8 cellular contexts compared by ENCODE assay signal in the genomic region with DNA sequence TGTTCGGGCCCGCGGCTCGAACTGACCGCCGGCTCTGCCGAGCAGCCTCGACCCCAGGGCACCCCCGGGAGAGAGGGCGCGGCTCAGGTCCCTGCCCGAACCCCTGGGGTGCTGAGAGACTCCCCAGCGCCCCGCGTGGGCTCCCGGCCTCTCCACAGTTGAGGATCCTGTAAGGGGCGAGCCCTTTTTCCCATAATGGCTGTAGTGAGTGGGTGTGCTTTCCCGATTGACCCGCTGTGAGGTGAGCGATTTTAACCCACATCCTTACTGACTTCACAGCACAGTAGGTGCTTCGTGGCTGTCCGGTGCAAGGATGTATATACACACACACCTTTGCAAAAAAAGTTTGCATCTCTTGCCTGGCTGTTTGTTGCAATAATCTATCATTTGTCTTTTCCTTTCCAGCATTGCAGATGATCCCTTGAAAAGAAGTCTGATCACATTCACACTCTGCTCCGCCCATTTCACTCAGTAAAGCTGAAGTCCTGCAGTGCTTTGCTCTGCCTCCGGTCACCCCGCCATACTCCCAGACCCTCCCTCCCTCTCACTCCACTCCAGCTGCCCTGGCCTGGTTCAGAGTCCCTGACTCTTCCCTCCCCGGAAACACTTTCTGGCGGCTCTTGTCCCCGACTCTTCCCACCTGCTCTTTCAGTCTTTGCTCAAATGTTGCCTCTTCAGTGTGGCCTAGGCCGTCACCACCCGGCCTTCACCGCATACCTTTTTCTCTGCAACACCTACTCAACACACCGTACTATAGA. TPM values are rescaled to one million over a fixed set of nuclear protein-coding genes. Genes with fewer than 3 reads are reported as not detected.
DNase-seq lines count a peak whose midpoint lies in the region; ATAC-seq, FAIRE-seq and TF ChIP-seq lines count a peak whose summit lies in the region.

No MANE protein-coding gene starts in this region.

- H3K9me3 ChIP-seq in mononuclear cell (ENCODE audit: low read depth, low read length), result no peaks in the 10 kb centered on the region

- TF ChIP-seq CTCF in bronchial epithelial cell (IDR thresholded peaks at IDR 0.05; ENCODE audit: insufficient read depth, low read length, severe bottlenecking), result no peak

- H3K27me3 Mint-ChIP-seq in activated T-cell treated with anti-CD3 and anti-CD28 coated beads, Interleukin-2, amount 50 U/mL, for 4 hours (ENCODE audit: low read depth), result no peaks in the 10 kb centered on the region

- H3K36me3 ChIP-seq in bronchial epithelial cell (ENCODE audit: control insufficient read depth, insufficient read depth, low read length), result peaks cover 10% of the 10 kb centered on the region

- no peak for DNase-seq in activated T-cell treated with anti-CD3 and anti-CD28 coated beads, Interleukin-2, amount 50 U/mL, for 4 hours
- no peak for DNase-seq in activated T-cell treated with anti-CD3 and anti-CD28 coated beads for 4 hours
- peak; percentile 40 for DNase-seq in MV-4-11 (lab: John Stamatoyannopoulos, UW)
- no peak for DNase-seq in bronchial epithelial cell (ENCODE audit: low read depth)
- DNase-seq in caudate nucleus (lab: John Stamatoyannopoulos, UW), result no peak

- FAIRE-seq in bronchial epithelial cell (lab: Jason Lieb, UNC), result no peak

- H3K27ac ChIP-seq in caudate nucleus (ENCODE audit: low read depth, low read length), result no peak overlapping the region

- H3K4me1 Mint-ChIP-seq in activated T-cell treated with anti-CD3 and anti-CD28 coated beads, Interleukin-2, amount 50 U/mL, for 4 hours (ENCODE audit: low read depth), result peaks cover 37% of the 10 kb centered on the region

- H3K4me1 ChIP-seq in mononuclear cell (ENCODE audit: insufficient read depth, low read length), result peaks cover 30% of the 10 kb centered on the region

- peak; percentile 6 to 9 for ATAC-seq in activated T-cell treated with anti-CD3 and anti-CD28 coated beads, Interleukin-2, amount 50 U/mL, for 4 hours
- ATAC-seq in HG03442 (IDR thresholded peaks at IDR 0.05; ENCODE audit: unreplicated experiment), result no peak
- no peak for ATAC-seq in GM21423 (IDR thresholded peaks at IDR 0.05; ENCODE audit: unreplicated experiment)

- H3K4me3 Mint-ChIP-seq in activated T-cell treated with anti-CD3 and anti-CD28 coated beads, Interleukin-2, amount 50 U/mL, for 4 hours, result peak overlapping the region; percentile 91

- H3K27me3 ChIP-seq in bronchial epithelial cell (ENCODE audit: control insufficient read depth, insufficient read depth, low read length) (no peaks in the 10 kb centered on the region), mononuclear cell (ENCODE audit: insufficient read depth, low read length) (no peaks in the 10 kb centered on the region)

- H3K36me3 Mint-ChIP-seq in activated T-cell treated with anti-CD3 and anti-CD28 coated beads, Interleukin-2, amount 50 U/mL, for 4 hours (ENCODE audit: insufficient read depth), result peaks cover 41% of the 10 kb centered on the region

- H3K4me3 ChIP-seq in bronchial epithelial cell (ENCODE audit: low read depth, low read length) (peak overlapping the region; percentile 87), mononuclear cell (ENCODE audit: low read length) (peak overlapping the region; percentile 70)

- H3K9me3 Mint-ChIP-seq in activated T-cell treated with anti-CD3 and anti-CD28 coated beads, Interleukin-2, amount 50 U/mL, for 4 hours, result no peaks in the 10 kb centered on the region

RNA-seq across cellular contexts. Expression of a gene that starts 1.0 kb away (rescaled TPM):
- total RNA-seq in activated T-cell treated with anti-CD3 and anti-CD28 coated beads, Interleukin-2, amount 50 U/mL, for 4 hours, result 100 to 1,000 TPM; 138 to 144 (median 140) TPM
- 67.4 and 70.0 TPM in 2 replicates for total RNA-seq in bronchial epithelial cell
- total RNA-seq in mononuclear cell, result 90.0 TPM

RNA-seq across cellular contexts. Expression of a gene that starts 15.3 kb away (rescaled TPM):
- 100 to 1,000 TPM in 1 of 3 donors, 10 to 100 TPM in 2; 87.0 to 107 (median 93.4) TPM for total RNA-seq in activated T-cell treated with anti-CD3 and anti-CD28 coated beads, Interleukin-2, amount 50 U/mL, for 4 hours
- total RNA-seq in bronchial epithelial cell (103 and 131 TPM in 2 replicates), mononuclear cell (86.3 TPM)

Comparison
In these comparisons a context has a peak if more than half of its experiments do, and no peak if none do; other contexts are left out.
1. ATAC-seq: peak in activated T-cell treated with anti-CD3 and anti-CD28 coated beads, Interleukin-2, amount 50 U/mL, for 4 hours (2 of 2); none in HG03442 (single experiment) and GM21423 (single experiment).